In the genomic region with DNA sequence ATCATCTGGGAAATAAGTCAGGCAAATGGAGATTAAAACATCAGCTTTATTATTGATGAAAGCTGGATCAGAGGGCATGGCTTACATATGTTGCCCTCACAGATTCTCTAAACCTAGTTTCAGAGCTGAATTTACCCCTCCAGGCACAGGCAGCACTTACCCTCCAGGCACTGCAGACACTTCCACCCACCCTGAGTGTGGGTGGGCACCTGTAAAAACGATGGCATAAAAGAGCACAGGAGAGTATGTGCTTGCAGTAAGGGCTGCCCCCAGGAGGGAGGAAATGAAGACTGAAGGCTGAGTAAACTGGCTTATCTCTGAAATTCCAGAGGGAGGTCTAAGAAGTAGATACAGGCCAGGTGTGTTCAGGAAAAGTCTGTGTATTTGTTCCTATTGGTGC, we compare ENCODE assay signal across 18 cellular contexts.
"Had no signal": no experiment of that assay in that cellular context is flagged by ENCODE, and none has a peak within 500 bp of the region (broad histone marks: within the 10 kb centered on the region; RNA-seq: fewer than 3 reads in every experiment).

No MANE protein-coding gene starts in this region.

- H3K27ac Mint-ChIP-seq: naive thymus-derived CD4-positive, alpha-beta T cell; nephron progenitor cell had no signal

- H3K27me3 Mint-ChIP-seq: central memory CD8-positive, alpha-beta T cell had no signal

- H3K36me3 ChIP-seq: esophagus squamous epithelium, gastroesophageal sphincter, neutrophil, right atrium auricular region, transverse colon had no signal

- ATAC-seq: gastroesophageal sphincter; left colon; left ventricle myocardium superior; naive thymus-derived CD4-positive, alpha-beta T cell; stimulated activated naive CD8-positive, alpha-beta T cell treated with anti-CD3 and anti-CD28 coated beads, Interleukin-15, Interleukin-2, amounts not matched to agents 100 U/mL and 50 U/mL, for 24 hours had no signal

- H3K4me1 Mint-ChIP-seq: central memory CD8-positive, alpha-beta T cell; naive thymus-derived CD4-positive, alpha-beta T cell; nephron progenitor cell had no signal

- H3K9me3 Mint-ChIP-seq: central memory CD8-positive, alpha-beta T cell had no signal

- DNase-seq: cortex of kidney; effector memory CD4-positive, alpha-beta T cell; esophagus squamous epithelium; glutamatergic neuron; left colon; left ventricle myocardium superior; naive thymus-derived CD4-positive, alpha-beta T cell; nephron progenitor cell; small intestine; stimulated activated CD4-positive, alpha-beta T cell treated with anti-CD3 and anti-CD28 coated beads, Interleukin-12 subunit alpha, Interleukin-12 subunit beta, amount 100 ng/mL, for 4 hours; stimulated activated naive CD8-positive, alpha-beta T cell treated with anti-CD3 and anti-CD28 coated beads, Interleukin-15, Interleukin-2, amounts not matched to agents 100 U/mL and 50 U/mL, for 24 hours; testis; transverse colon had no signal

- FAIRE-seq: small intestine had no signal

- H3K27ac ChIP-seq: esophagus squamous epithelium, gastroesophageal sphincter, neutrophil, right atrium auricular region, testis, transverse colon had no signal

- H3K9me3 ChIP-seq: esophagus squamous epithelium, gastroesophageal sphincter, neutrophil, right atrium auricular region, testis, transverse colon had no signal

- H3K4me3 Mint-ChIP-seq: central memory CD8-positive, alpha-beta T cell; naive thymus-derived CD4-positive, alpha-beta T cell; nephron progenitor cell had no signal

- H3K4me1 ChIP-seq: esophagus squamous epithelium, gastroesophageal sphincter, right atrium auricular region, testis, transverse colon had no signal

- H3K36me3 Mint-ChIP-seq: naive thymus-derived CD4-positive, alpha-beta T cell had no signal

- H3K4me3 ChIP-seq: esophagus squamous epithelium, gastroesophageal sphincter, lung, right atrium auricular region, testis, transverse colon had no signal

- H3K27me3 ChIP-seq: gastroesophageal sphincter, neutrophil, right atrium auricular region, testis, transverse colon had no signal
